ENCODE assay signal across 9 cellular contexts in genomic region chr1:206912445-206913095, GRCh38. TPM values are rescaled to one million over a fixed set of nuclear protein-coding genes. Genes with fewer than 3 reads are reported as not detected.
DNase-seq lines count a peak whose midpoint lies in the region; ATAC-seq and TF ChIP-seq lines count a peak whose summit lies in the region.
"Had no signal": no experiment of that assay in that cellular context is flagged by ENCODE, and none has a peak within 500 bp of the region (broad histone marks: within the 10 kb centered on the region; RNA-seq: fewer than 3 reads in every experiment).

No MANE protein-coding gene starts in this region.

- H3K9me3 Mint-ChIP-seq in activated T-cell treated with anti-CD3 and anti-CD28 coated beads, Interleukin-2, amount 50 U/mL, for 72 hours = no peaks in the 10 kb centered on the region
- no peaks in the 10 kb centered on the region for H3K9me3 Mint-ChIP-seq in nephron progenitor cell

- peak; percentile 80 for DNase-seq in A673 (ENCODE audit: low spot score)
- DNase-seq in GM13976 (ENCODE audit: low spot score) = peak; percentile 74
- DNase-seq in LNCaP clone FGC (ENCODE audit: low read depth) = peak; percentile 60
- peak; percentile 93 for DNase-seq in OCI-M1 (lab: John Stamatoyannopoulos, UW)
- DNase-seq in activated T-cell treated with anti-CD3 and anti-CD28 coated beads, Interleukin-2, amount 50 U/mL, for 72 hours = peak; percentile 69 to 70
- DNase-seq in fibroblast of lung (ENCODE audit: low read depth in 2 of 2) = peak; percentile 51 to 83
- DNase-seq in nephron progenitor cell = peak; percentile 62

- H3K27ac ChIP-seq in A673 (ENCODE audit: low read depth, low read length, poor library complexity, severe bottlenecking) = no peak overlapping the region
- H3K27ac ChIP-seq in fibroblast of lung (ENCODE audit: insufficient read depth, low read length) = no peak overlapping the region
- H3K27ac ChIP-seq: skin epidermis had no signal

- H3K4me2 ChIP-seq in fibroblast of lung (ENCODE audit: extremely low read depth, insufficient read depth, low read length) = no peak overlapping the region

- no peaks in the 10 kb centered on the region for H3K4me1 ChIP-seq in A673 (ENCODE audit: insufficient read depth, low read length, poor library complexity, severe bottlenecking)
- H3K4me1 ChIP-seq in fibroblast of lung (ENCODE audit: control insufficient read depth, extremely low read depth, insufficient read depth, low read length) = peaks cover 3% of the 10 kb centered on the region

- H3K4me1 Mint-ChIP-seq in activated T-cell treated with anti-CD3 and anti-CD28 coated beads, Interleukin-2, amount 50 U/mL, for 72 hours (ENCODE audit: low read depth) = peaks cover 83% of the 10 kb centered on the region
- peaks cover 13% of the 10 kb centered on the region for H3K4me1 Mint-ChIP-seq in nephron progenitor cell

- peaks cover 3 to 9% of the 10 kb centered on the region in 2 donors for H3K36me3 Mint-ChIP-seq in activated T-cell treated with anti-CD3 and anti-CD28 coated beads, Interleukin-2, amount 50 U/mL, for 72 hours (ENCODE audit: insufficient read depth in 2 of 2)
- no peaks in the 10 kb centered on the region for H3K36me3 Mint-ChIP-seq in nephron progenitor cell (ENCODE audit: low read depth)

- BruUV-seq in A673 (replicated peaks; lab: Mats Ljungman, UMichigan) = no TSS peak

- POLR2A ChIA-PET in A673 (lab: Charles Lee; ENCODE audit: low non-redundant PET) = interaction anchor here (0.6 kb wide), 1 partner anchor 1738 kb away, joined by 7 read pairs; no protein-coding TSS in a partner anchor

- CTCF ChIA-PET in A673 (lab: Charles Lee) = interaction anchor here (0.6 to 1.5 kb wide), 14 partner anchors 10 to 433 kb away, joined by 3 to 16 read pairs (median 3); partner anchors contain the start of genes FCMR and IL20

- H3K79me2 ChIP-seq in fibroblast of lung (ENCODE audit: control insufficient read depth, insufficient read depth, low read length) = no peaks in the 10 kb centered on the region

- no peak overlapping the region for H3K4me3 ChIP-seq in A673 (ENCODE audit: low read depth, low read length, poor library complexity, severe bottlenecking)
- no peak overlapping the region for H3K4me3 ChIP-seq in LNCaP clone FGC (ENCODE audit: low read depth, low read length)
- no peak overlapping the region for H3K4me3 ChIP-seq in fibroblast of lung (replicated peaks in 1 of 4; ENCODE audit: control extremely low read depth in 1 of 4, insufficient read depth in 1 of 4, low read depth in 3 of 4, low read length in 4 of 4)
- H3K4me3 ChIP-seq: skin epidermis had no signal

- peaks cover 29% of the 10 kb centered on the region for H3K27me3 ChIP-seq in A673 (replicated peaks; ENCODE audit: insufficient read depth, low read depth, low read length, poor library complexity)
- H3K27me3 ChIP-seq in fibroblast of lung (ENCODE audit: control insufficient read depth, insufficient read depth, low read length) = peaks cover 11% of the 10 kb centered on the region

- peak overlapping the region; percentile 4 for H3K9ac ChIP-seq in fibroblast of lung (ENCODE audit: insufficient read depth, low read length)

- H4K20me1 ChIP-seq in fibroblast of lung (ENCODE audit: control insufficient read depth, extremely low read depth, insufficient read depth, low read length) = no peaks in the 10 kb centered on the region

- H3K9me3 ChIP-seq in A673 (ENCODE audit: low read depth, low read length, poor library complexity, severe bottlenecking) (no peaks in the 10 kb centered on the region), fibroblast of lung (ENCODE audit: control insufficient read depth, insufficient read depth, low read depth, low read length) (no peaks in the 10 kb centered on the region)

- intact Hi-C loops in A673 (cut with micrococcal nuclease; ENCODE audit: unreplicated experiment) = loop anchor here (1.0 to 5.0 kb wide), 6 partner anchors 48 to 586 kb away; partner anchors contain the start of gene IL20

- TF ChIP-seq CTCF in A673 (conservative IDR thresholded peaks at IDR 0.05; ENCODE audit: low read depth, low read length) (peak; percentile 79), GM13976 (IDR thresholded peaks at IDR 0.05; ENCODE audit: borderline replicate concordance, control extremely low read depth, extremely low read depth, insufficient read depth, missing control alignments) (peak; percentile 71), LNCaP clone FGC (IDR thresholded peaks at IDR 0.05; ENCODE audit: control insufficient read depth, extremely low read depth, insufficient read depth) (peak; percentile 96), fibroblast of lung (conservative IDR thresholded peaks at IDR 0.05 in 1 of 2, IDR thresholded peaks at IDR 0.05 in 1 of 2; ENCODE audit: low read depth in 1 of 2, low read length in 2 of 2) (peak; percentile 81), nephron progenitor cell (IDR thresholded peaks at IDR 0.05) (peak; percentile 73)

- H3K36me3 ChIP-seq in A673 (ENCODE audit: insufficient read depth, low read length, poor library complexity, severe bottlenecking) (no peaks in the 10 kb centered on the region), fibroblast of lung (ENCODE audit: control insufficient read depth, insufficient read depth, low read length) (no peaks in the 10 kb centered on the region)

- ATAC-seq in activated T-cell treated with anti-CD3 and anti-CD28 coated beads, Interleukin-2, amount 50 U/mL, for 72 hours (replicated peaks in 1 of 2) = peak; percentile 45 to 46
- ATAC-seq in GM18873 (IDR thresholded peaks at IDR 0.05; ENCODE audit: low FRiP score, unreplicated experiment) = no peak

- in situ Hi-C loops in GM13976 (cut with MboI; ENCODE audit: low sequenced_read_pairs, unreplicated experiment) = loop anchor here (5.0 kb wide), 1 partner anchor 175 kb away; no protein-coding TSS in a partner anchor

- H3K27me3 Mint-ChIP-seq in activated T-cell treated with anti-CD3 and anti-CD28 coated beads, Interleukin-2, amount 50 U/mL, for 72 hours (ENCODE audit: low read depth) = no peaks in the 10 kb centered on the region
- H3K27me3 Mint-ChIP-seq in nephron progenitor cell (ENCODE audit: low read depth, poor library complexity) = peaks cover 84% of the 10 kb centered on the region

- no peak overlapping the region for H3K27ac Mint-ChIP-seq in activated T-cell treated with anti-CD3 and anti-CD28 coated beads, Interleukin-2, amount 50 U/mL, for 72 hours
- H3K27ac Mint-ChIP-seq in nephron progenitor cell = no peak overlapping the region

- no peak overlapping the region for H2AFZ ChIP-seq in fibroblast of lung (ENCODE audit: low read length)

- H3K4me3 Mint-ChIP-seq in activated T-cell treated with anti-CD3 and anti-CD28 coated beads, Interleukin-2, amount 50 U/mL, for 72 hours = no peak overlapping the region
- H3K4me3 Mint-ChIP-seq in nephron progenitor cell = no peak overlapping the region

RNA-seq across cellular contexts. Expression of gene FCMR, which starts 9.2 kb away (rescaled TPM):
- total RNA-seq in A673 (2021) (not detected in 2 replicates), fibroblast of lung (0.26 and 0.33 TPM in 2 replicates)
- 10 to 100 TPM; 47.3 to 50.3 TPM for total RNA-seq in activated T-cell treated with anti-CD3 and anti-CD28 coated beads, Interleukin-2, amount 50 U/mL, for 72 hours
- polyA plus RNA-seq in fibroblast of lung = 1.5 and 4.3 TPM in 2 replicates
- 2.1 and 4.9 TPM in 2 replicates for polyA plus RNA-seq in fibroblast of lung (2012)
- polyA minus RNA-seq in fibroblast of lung (ENCODE audit: low replicate concordance) = 7.2 and 24.4 TPM in 2 replicates

RNA-seq across cellular contexts. Expression of gene IL24, which starts 15.3 kb away (rescaled TPM):
- total RNA-seq in A673 (2021) = not detected in 2 replicates
- total RNA-seq in activated T-cell treated with anti-CD3 and anti-CD28 coated beads, Interleukin-2, amount 50 U/mL, for 72 hours = 1 to 10 TPM; 3.9 to 5.2 TPM
- total RNA-seq in fibroblast of lung = 0.17 TPM in 1 of 2 replicates, not detected in the other
- polyA plus RNA-seq in fibroblast of lung = 0.54 TPM in 1 of 2 replicates, not detected in the other
- 0.13 and 0.91 TPM in 2 replicates for polyA plus RNA-seq in fibroblast of lung (2012)
- 3.0 TPM in 1 of 2 replicates, not detected in the other for polyA minus RNA-seq in fibroblast of lung (ENCODE audit: low replicate concordance)

RNA-seq across cellular contexts. Expression of gene PIGR, which starts 33.7 kb away (rescaled TPM):
- total RNA-seq in A673 (2021) (not detected in 2 replicates), fibroblast of lung (not detected in 2 replicates)
- under 1 TPM in 1 of 2 donors, not detected in 1; 0.12 TPM for total RNA-seq in activated T-cell treated with anti-CD3 and anti-CD28 coated beads, Interleukin-2, amount 50 U/mL, for 72 hours
- polyA plus RNA-seq in fibroblast of lung = not detected in 2 replicates
- not detected in 2 replicates for polyA plus RNA-seq in fibroblast of lung (2012)
- polyA minus RNA-seq in fibroblast of lung (ENCODE audit: low replicate concordance) = not detected in 2 replicates

RNA-seq across cellular contexts. Expression of gene IL20, which starts 47.1 kb away (rescaled TPM):
- total RNA-seq in A673 (2021) (not detected in 2 replicates), fibroblast of lung (not detected in 2 replicates)
- under 1 TPM in 1 of 2 donors, not detected in 1; 0.28 TPM for total RNA-seq in activated T-cell treated with anti-CD3 and anti-CD28 coated beads, Interleukin-2, amount 50 U/mL, for 72 hours
- not detected in 2 replicates for polyA plus RNA-seq in fibroblast of lung
- polyA plus RNA-seq in fibroblast of lung (2012) = not detected in 2 replicates
- not detected in 2 replicates for polyA minus RNA-seq in fibroblast of lung (ENCODE audit: low replicate concordance)

RNA-seq across cellular contexts. Expression of gene FCAMR, which starts 57.7 kb away (rescaled TPM):
- total RNA-seq in A673 (2021) (not detected in 2 replicates), fibroblast of lung (not detected in 2 replicates)
- not detected for total RNA-seq in activated T-cell treated with anti-CD3 and anti-CD28 coated beads, Interleukin-2, amount 50 U/mL, for 72 hours
- not detected in 2 replicates for polyA plus RNA-seq in fibroblast of lung
- polyA plus RNA-seq in fibroblast of lung (2012) = not detected in 2 replicates
- not detected in 2 replicates for polyA minus RNA-seq in fibroblast of lung (ENCODE audit: low replicate concordance)

Comparison
In these comparisons a context has a peak if more than half of its experiments do, and no peak if none do; other contexts are left out.
1. RNA of gene FCMR, which starts 9.2 kb away (total RNA-seq): 47.3 to 50.3 TPM in activated T-cell treated with anti-CD3 and anti-CD28 coated beads, Interleukin-2, amount 50 U/mL, for 72 hours; 0.26 to 0.33 TPM in fibroblast of lung and not detected in A673; every median in the first group is over 10 times any median in the second.
2. Peak in every context shown above with its lines, with median percentiles within 50 percentile points of each other: DNase-seq and CTCF ChIP-seq.